Comparison of ENCODE assay signal across 12 cellular contexts in the genomic region with DNA sequence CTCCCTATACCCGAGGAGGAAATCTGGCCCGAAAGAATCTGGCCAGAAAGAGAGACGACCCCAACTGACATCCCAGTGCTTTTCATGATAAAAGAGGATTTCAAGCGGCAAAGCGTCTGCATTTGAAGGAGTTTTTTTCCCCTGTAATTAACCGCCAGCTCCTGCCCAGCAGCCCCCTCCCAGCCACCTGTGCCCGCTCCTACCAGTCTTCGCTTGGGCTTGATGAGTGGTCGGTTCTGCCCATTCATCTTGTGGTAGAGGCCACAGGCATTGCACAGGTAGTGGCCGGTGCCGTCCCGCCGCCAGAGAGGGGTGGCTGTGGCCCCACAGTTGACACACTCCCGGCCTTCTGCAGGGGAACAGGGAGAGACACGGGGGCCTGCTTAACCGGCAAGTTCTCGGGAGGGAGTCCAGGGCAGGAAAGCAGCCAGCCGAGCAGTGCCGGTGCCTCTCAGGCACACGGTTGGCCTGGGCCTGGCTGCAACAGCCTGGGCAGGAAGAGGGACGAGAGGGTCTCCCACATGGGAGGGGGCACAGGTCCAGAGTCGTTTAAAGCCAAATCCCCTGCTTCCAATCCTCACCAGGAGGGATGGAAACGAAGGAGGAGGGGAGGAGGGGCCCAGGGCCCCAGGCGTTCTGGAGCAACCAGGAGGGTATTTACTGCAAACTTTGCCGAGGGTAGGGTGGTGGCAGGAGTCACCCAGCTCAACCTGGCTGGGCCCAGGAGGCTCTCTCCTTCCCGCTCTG. TPM values are rescaled to one million over a fixed set of nuclear protein-coding genes. Genes with fewer than 3 reads are reported as not detected.
A peak's percentile ranks its signal among the peaks of the same experiment; 100 is the strongest.
DNase-seq lines count a peak whose midpoint lies in the region; ATAC-seq and TF ChIP-seq lines count a peak whose summit lies in the region.
"Had no signal": no experiment of that assay in that cellular context is flagged by ENCODE, and none has a peak within 500 bp of the region (broad histone marks: within the 10 kb centered on the region; RNA-seq: fewer than 3 reads in every experiment).

No MANE protein-coding gene starts in this region.

- H3F3A ChIP-seq in PC-9 (ENCODE audit: insufficient read depth, low read depth) = peaks cover 24% of the 10 kb centered on the region; the same call in 1 of the 2 replicates

- CTCF ChIA-PET in PC-9 (lab: Charles Lee) = no interaction called here

- H3K79me2 ChIP-seq in PC-9 (ENCODE audit: low read depth) = peaks cover 36% of the 10 kb centered on the region

- peak overlapping the region; percentile 47 for H3K4me3 ChIP-seq in PC-9
- H3K4me3 ChIP-seq in left ventricle myocardium inferior = peak overlapping the region; percentile 81
- peak overlapping the region in 1 of 4 donors; percentile 22 for H3K4me3 ChIP-seq in sigmoid colon

- 14 to 15% methylated on average over 26 of the region's 26 CpGs for WGBS in sigmoid colon, 2 donors

- ATAC-seq in HG03521 (IDR thresholded peaks at IDR 0.05; ENCODE audit: unreplicated experiment) = no peak

- TF ChIP-seq EP300 in sigmoid colon (IDR thresholded peaks at IDR 0.05) = no peak

- intact Hi-C loops in PC-9 (cut with micrococcal nuclease; ENCODE audit: unreplicated experiment) (loop anchor here (1.0 to 10.0 kb wide), 3 partner anchors 49 to 889 kb away; partner anchors contain the start of genes MCM2 and TPRA1), left ventricle myocardium inferior (cut with micrococcal nuclease) (no loop called here), sigmoid colon (cut with DNase I) (no loop called here)

- DNase-seq in CMK (ENCODE audit: low read depth) (peak; percentile 37), PC-9 (no peak), left ventricle myocardium inferior (no peak), sigmoid colon (no peak), midbrain (lab: John Stamatoyannopoulos, UW) (no peak), cortex of kidney (lab: John Stamatoyannopoulos, UW) (no peak), AG08396 (ENCODE audit: low spot score) (no peak)
- DNase-seq: NCI-H2171; stimulated activated CD4-positive, alpha-beta T cell treated with anti-CD3 and anti-CD28 coated beads, Interleukin-4, amount 100 ng/mL, for 1 hour had no signal

- POLR2A ChIA-PET in PC-9 (lab: Charles Lee; ENCODE audit: unreplicated experiment) = interaction anchor here (0.8 kb wide), 1 partner anchor 42 kb away, joined by 3 read pairs; no protein-coding TSS in a partner anchor

- peak overlapping the region; percentile 87 for H3K4me2 ChIP-seq in PC-9

- no peak for TF ChIP-seq POLR2A in sigmoid colon (IDR thresholded peaks at IDR 0.05)

- no peaks in the 10 kb centered on the region for H3K9me2 ChIP-seq in PC-9 (ENCODE audit: insufficient read depth)

- no peaks in the 10 kb centered on the region for H3K9me3 ChIP-seq in PC-9 (ENCODE audit: insufficient read depth, low read depth)
- H3K9me3 ChIP-seq in left ventricle myocardium inferior (replicated peaks) = no peaks in the 10 kb centered on the region
- no peaks in the 10 kb centered on the region for H3K9me3 ChIP-seq in sigmoid colon

- H3K27ac ChIP-seq in PC-9 (peak overlapping the region; percentile 47), left ventricle myocardium inferior (replicated peaks) (peak overlapping the region; percentile 94), sigmoid colon (peak overlapping the region; percentile 20 to 42 (median 32))
- H3K27ac ChIP-seq: cardiac muscle cell had no signal

- TF ChIP-seq CTCF in PC-9 (conservative IDR thresholded peaks at IDR 0.05) (no peak), left ventricle myocardium inferior (IDR thresholded peaks at IDR 0.05; ENCODE audit: borderline replicate concordance) (no peak), sigmoid colon (IDR thresholded peaks at IDR 0.05) (no peak)

- peaks cover 44% of the 10 kb centered on the region for H3K4me1 ChIP-seq in PC-9 (replicated peaks; ENCODE audit: insufficient read depth)
- peaks cover 96% of the 10 kb centered on the region for H3K4me1 ChIP-seq in left ventricle myocardium inferior
- peaks cover 0 to 46% (median 36%) of the 10 kb centered on the region in 4 donors for H3K4me1 ChIP-seq in sigmoid colon

- H2AFZ ChIP-seq in PC-9 = no peak overlapping the region; the same call in 1 of the 2 replicates

- H3K36me3 ChIP-seq in PC-9 (ENCODE audit: low read depth) = no peaks in the 10 kb centered on the region
- H3K36me3 ChIP-seq in left ventricle myocardium inferior = peaks cover 6% of the 10 kb centered on the region
- no peaks in the 10 kb centered on the region for H3K36me3 ChIP-seq in sigmoid colon
- H3K36me3 ChIP-seq: cardiac muscle cell had no signal

- H3K27me3 ChIP-seq in PC-9 (ENCODE audit: insufficient read depth, low read depth) (no peaks in the 10 kb centered on the region), left ventricle myocardium inferior (ENCODE audit: low read depth) (peaks cover 100% of the 10 kb centered on the region), sigmoid colon (peaks cover 67 to 100% (median 90%) of the 10 kb centered on the region in 3 donors)

- no TSS peak for BruUV-seq in PC-9 (replicated peaks; lab: Mats Ljungman, UMichigan)

- H4K20me1 ChIP-seq in PC-9 (ENCODE audit: insufficient read depth) = no peaks in the 10 kb centered on the region

RNA-seq across cellular contexts. Expression of gene GATA2, which starts 9.2 kb away (rescaled TPM):
- total RNA-seq in PC-9 (2021) = 29.0 and 36.9 TPM in 2 replicates
- 11.0 TPM for total RNA-seq in left ventricle myocardium inferior
- total RNA-seq in sigmoid colon = 1 to 10 TPM; 2.1 to 6.6 (median 5.0) TPM
- polyA plus RNA-seq in sigmoid colon = 1 to 10 TPM in 2 of 3 donors, under 1 TPM in 1; 0.46 to 5.2 (median 1.8) TPM
- polyA plus RNA-seq: keratinocyte had no signal

RNA-seq across cellular contexts. Expression of gene DNAJB8, which starts 17.1 kb away (rescaled TPM):
- total RNA-seq in PC-9 (2021) (not detected in 2 replicates), left ventricle myocardium inferior (not detected), sigmoid colon (not detected)
- polyA plus RNA-seq in sigmoid colon = not detected
- total RNA-seq: cardiac muscle cell had no signal
- polyA plus RNA-seq: cardiac muscle cell, keratinocyte had no signal

Comparison
In these comparisons a context has a peak if more than half of its experiments do, and no peak if none do; other contexts are left out.
1. H3K27ac ChIP-seq: peak in every context shown above with its lines; median percentile 94 in left ventricle myocardium inferior; 47 in PC-9; 32 in sigmoid colon.